In the genomic region with DNA sequence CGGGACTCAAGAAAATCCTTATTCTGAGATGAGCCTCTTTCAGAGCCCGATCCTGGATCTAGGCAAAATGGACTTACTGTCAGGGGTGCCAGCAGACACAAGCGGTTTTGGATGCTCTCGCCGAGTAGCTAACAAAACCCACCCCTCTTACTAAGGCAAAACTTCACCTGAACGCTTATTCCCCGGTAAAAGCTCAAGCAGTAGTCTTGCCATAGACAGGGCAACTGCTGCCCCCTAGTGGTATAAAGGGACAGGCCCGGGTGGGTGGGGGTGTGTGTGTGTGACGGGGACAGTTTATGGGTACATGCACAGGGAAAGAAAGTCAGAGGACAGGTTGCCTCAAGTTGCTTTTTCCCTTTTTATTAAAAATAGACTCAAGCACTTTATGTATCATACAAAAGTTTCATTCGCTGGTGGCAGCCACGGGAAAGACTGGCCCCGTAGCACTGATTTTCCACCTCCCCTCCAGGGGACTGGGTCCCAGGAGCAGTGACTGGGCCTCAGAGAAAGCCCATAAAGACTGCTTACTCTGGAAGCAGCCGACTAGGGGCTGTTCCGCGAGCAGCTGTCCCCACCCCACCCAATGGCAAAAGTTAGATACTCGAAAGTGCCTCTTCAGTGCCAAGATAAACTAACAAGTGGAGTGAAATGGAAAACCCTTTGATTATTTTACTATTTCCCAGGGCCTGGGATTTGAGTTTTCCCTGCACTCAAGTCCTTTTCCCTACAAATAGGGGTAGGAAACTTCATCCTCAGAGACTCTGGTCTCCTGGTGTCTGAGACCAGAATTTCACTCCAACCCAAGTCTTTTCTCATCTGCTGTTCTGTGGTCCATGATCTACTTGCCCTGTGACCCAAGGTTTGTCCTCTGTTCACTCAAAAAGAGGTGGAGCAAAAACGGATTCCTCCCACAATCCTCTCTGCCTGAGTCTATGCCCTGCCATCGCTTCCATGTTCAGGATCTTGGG, we compare ENCODE assay signal across 8 cellular contexts. TPM values are rescaled to one million over a fixed set of nuclear protein-coding genes. Genes with fewer than 3 reads are reported as not detected.
A peak's percentile ranks its signal among the peaks of the same experiment; 100 is the strongest.
DNase-seq lines count a peak whose midpoint lies in the region; ATAC-seq, FAIRE-seq and TF ChIP-seq lines count a peak whose summit lies in the region.

No MANE protein-coding gene starts in this region.

- H3K27ac ChIP-seq in MM.1S (ENCODE audit: low read length) (no peak overlapping the region), small intestine (ENCODE audit: low read depth in 1 of 2, low read length in 1 of 2) (no peak overlapping the region)

- no peaks in the 10 kb centered on the region for H3K36me3 Mint-ChIP-seq in T-cell

- peaks cover 35 to 45% (median 38%) of the 10 kb centered on the region in 3 donors for H3K4me1 Mint-ChIP-seq in T-cell

- no peaks in the 10 kb centered on the region for H4K20me1 ChIP-seq in MM.1S (ENCODE audit: insufficient read depth, low read length)

- H3K4me3 Mint-ChIP-seq in T-cell: no peak overlapping the region

- FAIRE-seq in small intestine (lab: Jason Lieb, UNC): no peak

- no peaks in the 10 kb centered on the region for H3K9me2 ChIP-seq in MM.1S (replicated peaks; ENCODE audit: insufficient read depth, low read length)

- H2AFZ ChIP-seq in MM.1S (ENCODE audit: low read length): no peak overlapping the region

- 13 to 18% (median 13%) methylated on average over 18 of the region's 18 CpGs for WGBS in small intestine, 3 donors

- H3K4me3 ChIP-seq in MM.1S (ENCODE audit: low read length) (no peak overlapping the region), small intestine (ENCODE audit: low read depth in 1 of 2, low read length in 2 of 2) (no peak overlapping the region)

- no peaks in the 10 kb centered on the region for H3K9me3 Mint-ChIP-seq in T-cell

- H3K4me1 ChIP-seq in MM.1S (ENCODE audit: low read length): peaks cover 20% of the 10 kb centered on the region
- H3K4me1 ChIP-seq in small intestine (ENCODE audit: control insufficient read depth in 2 of 2, insufficient read depth in 1 of 2, low read depth in 1 of 2, low read length in 1 of 2): no peaks in the 10 kb centered on the region

- no peaks in the 10 kb centered on the region for H3K79me2 ChIP-seq in MM.1S (ENCODE audit: low read length)

- no peaks in the 10 kb centered on the region for H3K36me3 ChIP-seq in MM.1S (replicated peaks; ENCODE audit: insufficient read depth, low read length)
- no peaks in the 10 kb centered on the region for H3K36me3 ChIP-seq in small intestine (ENCODE audit: control insufficient read depth in 2 of 2, insufficient read depth in 2 of 2, low read length in 2 of 2)

- ATAC-seq in GM21619 (IDR thresholded peaks at IDR 0.05; ENCODE audit: unreplicated experiment): peak; percentile 50
- ATAC-seq in T-cell (replicated peaks in 1 of 4): peak; percentile 67 to 77 (median 67)

- CTCF ChIA-PET in T-cell (lab: Charles Lee): interaction anchor here (0.6 to 2.4 kb wide), 42 partner anchors 8 to 1926 kb away, joined by 3 to 25 read pairs (median 5); a partner anchor contains a TSS

- H3F3A ChIP-seq in MM.1S (ENCODE audit: insufficient read depth, low read length): peaks cover 13% of the 10 kb centered on the region

- DNase-seq in DMS53 treated with DMSO at 0.1 percent for 48 hours (lab: John Stamatoyannopoulos, UW; ENCODE audit: unreplicated experiment): peak; percentile 2
- peak; percentile 76 for DNase-seq in MM.1S
- peak; percentile 67 to 89 (median 82) for DNase-seq in T-cell
- DNase-seq in amygdala (lab: John Stamatoyannopoulos, UW): peak in 50 of 56 donors; percentile 13 to 84 (median 56)
- peak; percentile 82 for DNase-seq in hepatic stellate cell (ENCODE audit: low spot score)
- DNase-seq in small intestine: peak; percentile 75
- DNase-seq in NCI-H1048 (lab: John Stamatoyannopoulos, UW): no peak

- peaks cover 29% of the 10 kb centered on the region for H3K27me3 ChIP-seq in MM.1S (replicated peaks; ENCODE audit: insufficient read depth, low read length)
- peaks cover 3 to 29% of the 10 kb centered on the region in 2 donors for H3K27me3 ChIP-seq in small intestine (ENCODE audit: control insufficient read depth in 2 of 2, insufficient read depth in 2 of 2, low read length in 2 of 2)

- no peak overlapping the region for H3K9ac ChIP-seq in MM.1S (ENCODE audit: low read length)

- POLR2A ChIA-PET in T-cell (lab: Charles Lee): interaction anchor here in 1 of 2 donors (0.7 to 0.8 kb wide), 2 partner anchors 9 to 14 kb away, joined by 3 to 4 read pairs; no protein-coding TSS in a partner anchor

- peak overlapping the region; percentile 40; the same call in 1 of the 2 replicates for H3K4me2 ChIP-seq in MM.1S (ENCODE audit: low read depth, low read length)

- peak; percentile 91 for TF ChIP-seq CTCF in MM.1S (IDR thresholded peaks at IDR 0.05; ENCODE audit: low read length)

- H3K27me3 Mint-ChIP-seq in T-cell: peaks cover 32 to 57% of the 10 kb centered on the region in 2 donors

- no peaks in the 10 kb centered on the region for H3K9me3 ChIP-seq in MM.1S (replicated peaks; ENCODE audit: insufficient read depth, low read length)
- no peaks in the 10 kb centered on the region for H3K9me3 ChIP-seq in small intestine (ENCODE audit: control insufficient read depth, low read depth)

- no peak overlapping the region for H3K27ac Mint-ChIP-seq in T-cell

RNA-seq across cellular contexts. Expression of a gene that starts 4.7 kb away (rescaled TPM):
- 10 to 100 TPM in 3 of 5 donors, 1 to 10 TPM in 2; 1.8 to 13.5 (median 11.1) TPM for total RNA-seq in T-cell
- 1 to 10 TPM in 2 of 3 donors, not detected in 1; 1.4 to 2.2 TPM for polyA plus RNA-seq in small intestine

RNA-seq across cellular contexts. Expression of a gene that starts 12.5 kb away (rescaled TPM):
- total RNA-seq in T-cell: 10 to 100 TPM; 14.3 to 16.0 (median 14.5) TPM
- 10 to 100 TPM; 10.3 to 13.6 (median 12.3) TPM for polyA plus RNA-seq in small intestine

RNA-seq across cellular contexts. Expression of a gene that starts 22.9 kb away (rescaled TPM):
- 10 to 100 TPM; 57.3 to 67.2 (median 60.7) TPM for total RNA-seq in T-cell
- 10 to 100 TPM; 19.5 to 35.2 (median 25.9) TPM for polyA plus RNA-seq in small intestine

RNA-seq across cellular contexts. Expression of a gene that starts 47.5 kb away (rescaled TPM):
- total RNA-seq in T-cell: 1 to 10 TPM in 3 of 5 donors, not detected in 2; 1.5 to 2.8 (median 1.9) TPM
- 100 to 1,000 TPM in 1 of 3 donors, 10 to 100 TPM in 1, 1 to 10 TPM in 1; 5.4 to 201 (median 17.6) TPM for polyA plus RNA-seq in small intestine
